ENCODE assay signal across 10 cellular contexts in genomic region chr5:134609232-134609851, GRCh38. TPM values are rescaled to one million over a fixed set of nuclear protein-coding genes. Genes with fewer than 3 reads are reported as not detected.
DNase-seq lines count a peak whose midpoint lies in the region; ATAC-seq and TF ChIP-seq lines count a peak whose summit lies in the region.
"Had no signal": no experiment of that assay in that cellular context is flagged by ENCODE, and none has a peak within 500 bp of the region (broad histone marks: within the 10 kb centered on the region; RNA-seq: fewer than 3 reads in every experiment).

No MANE protein-coding gene starts in this region.

- H3K9me3 Mint-ChIP-seq in activated naive CD4-positive, alpha-beta T cell treated with anti-CD3 and anti-CD28 coated beads for 36 hours: no peaks in the 10 kb centered on the region
- no peaks in the 10 kb centered on the region for H3K9me3 Mint-ChIP-seq in activated T-helper 2 cell treated with anti-CD3 and anti-CD28 coated beads, Interferon-gamma antibody, Interleukin-2, Interleukin-4, amounts not matched to agents 10 μg/mL and 5 μg/mL and 100 μg/mL, durations not matched to agents 14 hours and 24 hours and 36 hours
- no peaks in the 10 kb centered on the region for H3K9me3 Mint-ChIP-seq in stimulated activated effector memory CD8-positive, alpha-beta T cell treated with anti-CD3 and anti-CD28 coated beads, Interleukin-12 subunit alpha, Interleukin-12 subunit beta, amount 100 ng/mL, for 72 hours
- H3K9me3 Mint-ChIP-seq: memory B cell had no signal

- no peaks in the 10 kb centered on the region for H3K9me3 ChIP-seq in lower lobe of right lung
- H3K9me3 ChIP-seq: esophagus squamous epithelium had no signal

- no peak overlapping the region for H3K4me3 ChIP-seq in lower lobe of right lung
- H3K4me3 ChIP-seq: esophagus squamous epithelium had no signal

- H3K36me3 ChIP-seq in lower lobe of right lung: peaks cover 100% of the 10 kb centered on the region

- no peak for TF ChIP-seq CTCF in lower lobe of right lung (IDR thresholded peaks at IDR 0.05)

- H3K27me3 Mint-ChIP-seq in activated naive CD4-positive, alpha-beta T cell treated with anti-CD3 and anti-CD28 coated beads for 36 hours (ENCODE audit: low read depth): no peaks in the 10 kb centered on the region
- H3K27me3 Mint-ChIP-seq in activated T-helper 2 cell treated with anti-CD3 and anti-CD28 coated beads, Interferon-gamma antibody, Interleukin-2, Interleukin-4, amounts not matched to agents 10 μg/mL and 5 μg/mL and 100 μg/mL, durations not matched to agents 14 hours and 24 hours and 36 hours (ENCODE audit: low read depth): no peaks in the 10 kb centered on the region
- H3K27me3 Mint-ChIP-seq: memory B cell had no signal

- ATAC-seq in HG02938 (IDR thresholded peaks at IDR 0.05; ENCODE audit: unreplicated experiment) (peak; percentile 70), lower lobe of right lung (no peak)
- ATAC-seq in stimulated activated effector memory CD8-positive, alpha-beta T cell treated with anti-CD3 and anti-CD28 coated beads, Interleukin-12 subunit alpha, Interleukin-12 subunit beta, amount 100 ng/mL, for 72 hours: peak; percentile 94

- intact Hi-C loops in activated naive CD4-positive, alpha-beta T cell treated with anti-CD3 and anti-CD28 coated beads for 36 hours (cut with micrococcal nuclease): loop anchor here (1.0 to 10.0 kb wide), 4 partner anchors 39 to 1215 kb away; partner anchors contain the start of genes C5orf24, CAMLG and SEC24A
- intact Hi-C loops in activated T-helper 2 cell treated with anti-CD3 and anti-CD28 coated beads, Interferon-gamma antibody, Interleukin-2, Interleukin-4, amounts not matched to agents 10 μg/mL and 5 μg/mL and 100 μg/mL, durations not matched to agents 14 hours and 24 hours and 36 hours (cut with micrococcal nuclease): loop anchor here (1.0 to 2.0 kb wide), 3 partner anchors 23 to 129 kb away; partner anchors contain the start of genes CAMLG, SAR1B and SEC24A
- intact Hi-C loops in lower lobe of right lung (cut with DNase I): no loop called here

- H3K27ac Mint-ChIP-seq in activated naive CD4-positive, alpha-beta T cell treated with anti-CD3 and anti-CD28 coated beads for 36 hours: peak overlapping the region; percentile 87
- H3K27ac Mint-ChIP-seq in activated T-helper 2 cell treated with anti-CD3 and anti-CD28 coated beads, Interferon-gamma antibody, Interleukin-2, Interleukin-4, amounts not matched to agents 10 μg/mL and 5 μg/mL and 100 μg/mL, durations not matched to agents 14 hours and 24 hours and 36 hours: peak overlapping the region; percentile 84
- peak overlapping the region; percentile 93 for H3K27ac Mint-ChIP-seq in stimulated activated effector memory CD8-positive, alpha-beta T cell treated with anti-CD3 and anti-CD28 coated beads, Interleukin-12 subunit alpha, Interleukin-12 subunit beta, amount 100 ng/mL, for 72 hours
- H3K27ac Mint-ChIP-seq: memory B cell had no signal

- H3K4me1 ChIP-seq in lower lobe of right lung: no peaks in the 10 kb centered on the region
- H3K4me1 ChIP-seq: esophagus squamous epithelium had no signal

- H3K27me3 ChIP-seq in lower lobe of right lung (ENCODE audit: low read depth): no peaks in the 10 kb centered on the region
- H3K27me3 ChIP-seq: esophagus squamous epithelium had no signal

- peaks cover 37% of the 10 kb centered on the region for H3K4me1 Mint-ChIP-seq in activated naive CD4-positive, alpha-beta T cell treated with anti-CD3 and anti-CD28 coated beads for 36 hours (ENCODE audit: low read depth)
- peaks cover 45% of the 10 kb centered on the region for H3K4me1 Mint-ChIP-seq in activated T-helper 2 cell treated with anti-CD3 and anti-CD28 coated beads, Interferon-gamma antibody, Interleukin-2, Interleukin-4, amounts not matched to agents 10 μg/mL and 5 μg/mL and 100 μg/mL, durations not matched to agents 14 hours and 24 hours and 36 hours (ENCODE audit: low read depth)
- H3K4me1 Mint-ChIP-seq in stimulated activated effector memory CD8-positive, alpha-beta T cell treated with anti-CD3 and anti-CD28 coated beads, Interleukin-12 subunit alpha, Interleukin-12 subunit beta, amount 100 ng/mL, for 72 hours: peaks cover 26% of the 10 kb centered on the region
- H3K4me1 Mint-ChIP-seq: memory B cell had no signal

- peaks cover 35% of the 10 kb centered on the region for H3K36me3 Mint-ChIP-seq in activated naive CD4-positive, alpha-beta T cell treated with anti-CD3 and anti-CD28 coated beads for 36 hours (ENCODE audit: low read depth)
- peaks cover 84% of the 10 kb centered on the region for H3K36me3 Mint-ChIP-seq in activated T-helper 2 cell treated with anti-CD3 and anti-CD28 coated beads, Interferon-gamma antibody, Interleukin-2, Interleukin-4, amounts not matched to agents 10 μg/mL and 5 μg/mL and 100 μg/mL, durations not matched to agents 14 hours and 24 hours and 36 hours (ENCODE audit: low read depth)
- peaks cover 100% of the 10 kb centered on the region for H3K36me3 Mint-ChIP-seq in stimulated activated effector memory CD8-positive, alpha-beta T cell treated with anti-CD3 and anti-CD28 coated beads, Interleukin-12 subunit alpha, Interleukin-12 subunit beta, amount 100 ng/mL, for 72 hours

- no peak for DNase-seq in activated naive CD4-positive, alpha-beta T cell treated with anti-CD3 and anti-CD28 coated beads for 36 hours
- no peak for DNase-seq in activated naive CD4-positive, alpha-beta T cell treated with anti-CD3 and anti-CD28 coated beads, Interleukin-2, amount 50 U/mL, for 16 hours
- no peak for DNase-seq in activated T-helper 2 cell treated with anti-CD3 and anti-CD28 coated beads, Interferon-gamma antibody, Interleukin-2, Interleukin-4, amounts not matched to agents 10 μg/mL and 5 μg/mL and 100 μg/mL, durations not matched to agents 14 hours and 24 hours and 36 hours (ENCODE audit: low spot score)
- DNase-seq in stimulated activated effector memory CD8-positive, alpha-beta T cell treated with anti-CD3 and anti-CD28 coated beads, Interleukin-12 subunit alpha, Interleukin-12 subunit beta, amount 100 ng/mL, for 72 hours (ENCODE audit: low spot score in 2 of 2): no peak
- DNase-seq in lower lobe of right lung: no peak
- DNase-seq in RPMI8226: no peak
- DNase-seq in DMS153 (lab: John Stamatoyannopoulos, UW): no peak
- DNase-seq: esophagus squamous epithelium had no signal

- peak overlapping the region; percentile 17 for H3K4me3 Mint-ChIP-seq in activated naive CD4-positive, alpha-beta T cell treated with anti-CD3 and anti-CD28 coated beads for 36 hours
- H3K4me3 Mint-ChIP-seq in activated T-helper 2 cell treated with anti-CD3 and anti-CD28 coated beads, Interferon-gamma antibody, Interleukin-2, Interleukin-4, amounts not matched to agents 10 μg/mL and 5 μg/mL and 100 μg/mL, durations not matched to agents 14 hours and 24 hours and 36 hours (ENCODE audit: low read depth): peak overlapping the region; percentile 22
- H3K4me3 Mint-ChIP-seq in stimulated activated effector memory CD8-positive, alpha-beta T cell treated with anti-CD3 and anti-CD28 coated beads, Interleukin-12 subunit alpha, Interleukin-12 subunit beta, amount 100 ng/mL, for 72 hours: peak overlapping the region; percentile 54
- H3K4me3 Mint-ChIP-seq: memory B cell had no signal

- no peak overlapping the region for H3K27ac ChIP-seq in lower lobe of right lung
- H3K27ac ChIP-seq: esophagus squamous epithelium had no signal

- CTCF ChIA-PET in activated naive CD4-positive, alpha-beta T cell treated with anti-CD3 and anti-CD28 coated beads for 36 hours (lab: Charles Lee): interaction anchor here (0.5 to 1.3 kb wide), 9 partner anchors 19 to 426 kb away, joined by 3 to 9 read pairs (median 3); partner anchors contain the start of gene CDKN2AIPNL

RNA-seq across cellular contexts. Expression of gene SAR1B, which starts 23.3 kb away (rescaled TPM):
- total RNA-seq in activated naive CD4-positive, alpha-beta T cell treated with anti-CD3 and anti-CD28 coated beads for 36 hours: 10 to 100 TPM; 42.5 to 42.8 TPM
- total RNA-seq in activated T-helper 2 cell treated with anti-CD3 and anti-CD28 coated beads, Interferon-gamma antibody, Interleukin-2, Interleukin-4, amounts not matched to agents 10 μg/mL and 5 μg/mL and 100 μg/mL, durations not matched to agents 14 hours and 24 hours and 36 hours: 43.6 and 47.5 TPM in 2 replicates
- total RNA-seq in lower lobe of right lung: 60.0 TPM

RNA-seq across cellular contexts. Expression of gene SEC24A, which starts 39.2 kb away (rescaled TPM):
- total RNA-seq in activated naive CD4-positive, alpha-beta T cell treated with anti-CD3 and anti-CD28 coated beads for 36 hours: 10 to 100 TPM; 16.6 to 18.5 TPM
- total RNA-seq in activated T-helper 2 cell treated with anti-CD3 and anti-CD28 coated beads, Interferon-gamma antibody, Interleukin-2, Interleukin-4, amounts not matched to agents 10 μg/mL and 5 μg/mL and 100 μg/mL, durations not matched to agents 14 hours and 24 hours and 36 hours: 33.9 and 34.0 TPM in 2 replicates
- 22.0 TPM for total RNA-seq in lower lobe of right lung

Comparison
In these comparisons a context has a peak if more than half of its experiments do, and no peak if none do; other contexts are left out.
1. ATAC-seq: peak in HG02938 (single experiment) and stimulated activated effector memory CD8-positive, alpha-beta T cell treated with anti-CD3 and anti-CD28 coated beads, Interleukin-12 subunit alpha, Interleukin-12 subunit beta, amount 100 ng/mL, for 72 hours (single experiment); none in lower lobe of right lung (0 of 2).
2. Peak in every context shown above with its lines, with median percentiles within 50 percentile points of each other: H3K27ac Mint-ChIP-seq and H3K4me3 Mint-ChIP-seq.